20 cellular contexts compared by ENCODE assay signal in genomic region chr9:86893811-86894490, GRCh38. TPM values are rescaled to one million over a fixed set of nuclear protein-coding genes. Genes with fewer than 3 reads are reported as not detected.
DNase-seq lines count a peak whose midpoint lies in the region; ATAC-seq and TF ChIP-seq lines count a peak whose summit lies in the region.
"Had no signal": no experiment of that assay in that cellular context is flagged by ENCODE, and none has a peak within 500 bp of the region (broad histone marks: within the 10 kb centered on the region; RNA-seq: fewer than 3 reads in every experiment).

No MANE protein-coding gene starts in this region.

- no peaks in the 10 kb centered on the region for H3K27me3 ChIP-seq in GM23248 (replicated peaks; ENCODE audit: insufficient read depth)
- H3K27me3 ChIP-seq in neural progenitor cell = peaks cover 7% of the 10 kb centered on the region
- H3K27me3 ChIP-seq in upper lobe of left lung = no peaks in the 10 kb centered on the region
- H3K27me3 ChIP-seq: neutrophil had no signal

- no peak for TF ChIP-seq POLR2A in upper lobe of left lung (IDR thresholded peaks at IDR 0.05)

- H3K36me3 ChIP-seq in GM23248 (ENCODE audit: low read depth) (no peaks in the 10 kb centered on the region), neural progenitor cell (no peaks in the 10 kb centered on the region), upper lobe of left lung (no peaks in the 10 kb centered on the region)
- H3K36me3 ChIP-seq: neutrophil had no signal

- H3K4me1 ChIP-seq in GM23248 (ENCODE audit: insufficient read depth) = peaks cover 10% of the 10 kb centered on the region
- H3K4me1 ChIP-seq in neural progenitor cell = peaks cover 5% of the 10 kb centered on the region
- H3K4me1 ChIP-seq in upper lobe of left lung = no peaks in the 10 kb centered on the region

- H3K9me3 ChIP-seq in GM23248 (ENCODE audit: low read depth) = no peaks in the 10 kb centered on the region
- H3K9me3 ChIP-seq in neural progenitor cell (ENCODE audit: low read depth) = no peaks in the 10 kb centered on the region
- no peaks in the 10 kb centered on the region for H3K9me3 ChIP-seq in upper lobe of left lung
- H3K9me3 ChIP-seq: neutrophil had no signal

- H3K9me2 ChIP-seq in GM23248 (ENCODE audit: insufficient read depth) = no peaks in the 10 kb centered on the region

- peak overlapping the region; percentile 31; the same call in 1 of the 2 replicates for H2AFZ ChIP-seq in GM23248
- H2AFZ ChIP-seq in neural progenitor cell (replicated peaks) = peak overlapping the region; percentile 74

- no peaks in the 10 kb centered on the region for H3K36me3 Mint-ChIP-seq in neural progenitor cell
- H3K36me3 Mint-ChIP-seq: CD8-positive, alpha-beta T cell; mesothelial cell of epicardium had no signal

- H3K4me2 ChIP-seq in GM23248 (ENCODE audit: unreplicated experiment) = no peak overlapping the region
- H3K4me2 ChIP-seq in neural progenitor cell = no peak overlapping the region

- H3K4me3 Mint-ChIP-seq in neural progenitor cell = no peak overlapping the region
- H3K4me3 Mint-ChIP-seq: activated CD4-positive, alpha-beta T cell treated with anti-CD3 and anti-CD28 coated beads, Interleukin-2, amount 10 ng/mL, durations not matched to agents 7 days and 5 days; CD8-positive, alpha-beta T cell; mesothelial cell of epicardium had no signal

- H3K4me1 Mint-ChIP-seq in neural progenitor cell = peaks cover 14% of the 10 kb centered on the region
- H3K4me1 Mint-ChIP-seq: activated CD4-positive, alpha-beta T cell treated with anti-CD3 and anti-CD28 coated beads, Interleukin-2, amount 10 ng/mL, durations not matched to agents 7 days and 5 days had no signal

- ATAC-seq in upper lobe of left lung (ENCODE audit: low FRiP score in 2 of 2) = no peak
- ATAC-seq: CD8-positive, alpha-beta T cell had no signal

- no peaks in the 10 kb centered on the region for H3K9me3 Mint-ChIP-seq in neural progenitor cell
- H3K9me3 Mint-ChIP-seq: activated CD4-positive, alpha-beta T cell treated with anti-CD3 and anti-CD28 coated beads, Interleukin-2, amount 10 ng/mL, durations not matched to agents 7 days and 5 days; CD8-positive, alpha-beta T cell; mesothelial cell of epicardium had no signal

- TF ChIP-seq CTCF in VCaP (conservative IDR thresholded peaks at IDR 0.05) (0 out of 2 replicates have a peak, but pooled peaks have one; percentile 9), neural progenitor cell (IDR thresholded peaks at IDR 0.05) (peak; percentile 25), upper lobe of left lung (IDR thresholded peaks at IDR 0.05) (no peak)

- WGBS in GM23248 (ENCODE audit: low coverage in 1 of 2, low lambda C conversion rate in 2 of 2, missing lambda C conversion rate in 2 of 2), 2 experiments = 61 to 68% methylated on average over 6 of the region's 6 CpGs
- WGBS in upper lobe of left lung, 2 donors = 80 to 89% methylated on average over 6 of the region's 6 CpGs

- no peaks in the 10 kb centered on the region for H3K27me3 Mint-ChIP-seq in neural progenitor cell (ENCODE audit: insufficient read depth, low read depth)
- H3K27me3 Mint-ChIP-seq: activated CD4-positive, alpha-beta T cell treated with anti-CD3 and anti-CD28 coated beads, Interleukin-2, amount 10 ng/mL, durations not matched to agents 7 days and 5 days had no signal

- no peak for TF ChIP-seq EP300 in upper lobe of left lung (IDR thresholded peaks at IDR 0.05)

- H3K79me2 ChIP-seq in GM23248 (ENCODE audit: insufficient read depth) (no peaks in the 10 kb centered on the region), neural progenitor cell (ENCODE audit: low read depth) (no peaks in the 10 kb centered on the region)

- in situ Hi-C loops in GM23248 (cut with MboI) = no loop called here

- no peak overlapping the region for H3K4me3 ChIP-seq in GM23248
- no peak overlapping the region for H3K4me3 ChIP-seq in neural progenitor cell
- no peak overlapping the region for H3K4me3 ChIP-seq in upper lobe of left lung

- H3K27ac ChIP-seq in GM23248 (no peak overlapping the region), VCaP (no peak overlapping the region), neural progenitor cell (no peak overlapping the region), upper lobe of left lung (no peak overlapping the region)
- H3K27ac ChIP-seq: neutrophil had no signal

- H4K20me1 ChIP-seq in GM23248 (ENCODE audit: insufficient read depth) (no peaks in the 10 kb centered on the region), neural progenitor cell (ENCODE audit: low read depth) (no peaks in the 10 kb centered on the region)

- DNase-seq in GM23248 (peak; percentile 40), fibroblast of gingiva (ENCODE audit: low read depth) (peak; percentile 2), neural progenitor cell (ENCODE audit: low spot score) (peak; percentile 34), NCI-H187 (lab: John Stamatoyannopoulos, UW) (no peak), upper lobe of left lung (no peak)
- no peak for DNase-seq in stimulated activated CD4-positive, alpha-beta T cell treated with anti-CD3 and anti-CD28 coated beads, Interleukin-2, amount 100 ng/mL, for 48 hours
- DNase-seq in stimulated activated CD4-positive, alpha-beta T cell treated with anti-CD3 and anti-CD28 coated beads, Interleukin-4, amount 100 ng/mL, for 1 hour = no peak
- DNase-seq: activated CD4-positive, alpha-beta T cell treated with anti-CD3 and anti-CD28 coated beads, Interleukin-2, amount 10 ng/mL, durations not matched to agents 7 days and 5 days; activated CD8-positive, alpha-beta memory T cell treated with anti-CD3 and anti-CD28 coated beads, Interleukin-2, amount 50 U/mL, for 4 hours; activated effector memory CD4-positive, alpha-beta T cell treated with Interleukin-2 at 50 U/mL for 16 hours; CD8-positive, alpha-beta T cell; DMS53; hippocampal formation; NCI-H1417 treated with DMSO at 0.1 percent for 48 hours; NCI-H524 treated with DMSO at 0.1 percent for 48 hours; stimulated activated CD4-positive, alpha-beta T cell treated with anti-CD3 and anti-CD28 coated beads, Interleukin-12 subunit alpha, Interleukin-12 subunit beta, amount 100 ng/mL, for 4 hours; T-helper 1 cell had no signal

- H3K9ac ChIP-seq in GM23248 = no peak overlapping the region
- H3K9ac ChIP-seq in neural progenitor cell = no peak overlapping the region

- peaks cover 3% of the 10 kb centered on the region for H3F3A ChIP-seq in GM23248 (ENCODE audit: insufficient read depth)
- no peaks in the 10 kb centered on the region for H3F3A ChIP-seq in neural progenitor cell (ENCODE audit: low read depth)

- H3K27ac Mint-ChIP-seq in neural progenitor cell = no peak overlapping the region
- H3K27ac Mint-ChIP-seq: activated CD4-positive, alpha-beta T cell treated with anti-CD3 and anti-CD28 coated beads, Interleukin-2, amount 10 ng/mL, durations not matched to agents 7 days and 5 days; CD8-positive, alpha-beta T cell; mesothelial cell of epicardium had no signal

RNA-seq across cellular contexts. Expression of gene GAS1, which starts 53.4 kb away (rescaled TPM):
- 29.7 and 36.0 TPM in 2 replicates for total RNA-seq in GM23248 (2014; rRNA removed; shearing (Covaris generic))
- polyA plus RNA-seq in GM23248 (2016; fragmentation: Nextera tagmentation; extraction: Ambion mirVana) = 8.1 and 10.7 TPM in 2 replicates
- total RNA-seq in neural progenitor cell (ENCODE audit: low replicate concordance) = 68.1 and 104 TPM in 2 replicates
- 10 to 100 TPM in 4 of 6 donors, 1 to 10 TPM in 2; 5.5 to 25.6 (median 12.5) TPM for total RNA-seq in upper lobe of left lung

Comparison
In these comparisons a context has a peak if more than half of its experiments do, and no peak if none do; other contexts are left out.
1. DNase-seq: peak in GM23248 (single experiment), fibroblast of gingiva (single experiment) and neural progenitor cell (single experiment); none in NCI-H187 (0 of 2), upper lobe of left lung (0 of 2), stimulated activated CD4-positive, alpha-beta T cell treated with anti-CD3 and anti-CD28 coated beads, Interleukin-2, amount 100 ng/mL, for 48 hours (0 of 2) and stimulated activated CD4-positive, alpha-beta T cell treated with anti-CD3 and anti-CD28 coated beads, Interleukin-4, amount 100 ng/mL, for 1 hour (single experiment).
2. CTCF ChIP-seq: peak in VCaP (single experiment) and neural progenitor cell (single experiment); none in upper lobe of left lung (0 of 6).